Comparison of ENCODE assay signal across 26 cellular contexts in the genomic region with DNA sequence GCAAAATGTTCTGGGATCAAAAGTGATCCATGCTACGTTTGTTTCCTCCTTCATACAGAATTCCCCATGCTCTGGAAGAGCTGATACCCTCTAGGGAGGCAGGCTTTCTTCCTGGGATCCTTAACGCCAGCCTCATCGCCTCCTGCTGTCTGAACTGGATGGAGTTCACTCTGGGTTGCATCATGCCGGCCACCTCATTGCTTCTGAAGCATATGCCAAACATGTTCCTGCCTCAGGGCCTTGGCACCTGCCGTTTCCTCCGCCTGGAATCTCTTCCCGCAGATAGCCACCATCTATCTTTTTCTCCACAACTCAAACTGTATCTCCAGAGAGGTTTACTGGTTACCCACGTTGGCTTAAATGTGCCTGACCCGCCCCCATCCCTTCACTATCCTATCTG.
DNase-seq lines count a peak whose midpoint lies in the region; ATAC-seq and TF ChIP-seq lines count a peak whose summit lies in the region.
"Had no signal": no experiment of that assay in that cellular context is flagged by ENCODE, and none has a peak within 500 bp of the region (broad histone marks: within the 10 kb centered on the region; RNA-seq: fewer than 3 reads in every experiment).

No MANE protein-coding gene starts in this region.

- ATAC-seq in stimulated activated memory B cell treated with anti-CD40 and anti-IgM and Interleukin-4, amounts not matched to agents 10 μg/mL and 1 μg/mL and 100 μg/mL, for 72 hours = no peak
- ATAC-seq: Right ventricle myocardium inferior had no signal

- peak; percentile 41 for DNase-seq in GM23248
- DNase-seq in mammary epithelial cell = peak; percentile 39
- peak; percentile 24 for DNase-seq in kidney tubule cell (ENCODE audit: low spot score)
- DNase-seq in MM.1S = no peak
- no peak for DNase-seq in activated effector memory CD4-positive, alpha-beta T cell treated with Interleukin-2 at 50 U/mL for 16 hours
- DNase-seq in DMS114 treated with DMSO at 0.1 percent for 48 hours (lab: John Stamatoyannopoulos, UW; ENCODE audit: unreplicated experiment) = no peak
- DNase-seq: Caco-2; CD4-positive, alpha-beta memory T cell; DMS53; EL; GF-D8; HCEC 1CT; KG1; MV-4-11; NCI-H1105 treated with DMSO at 0.1 percent for 48 hours; NCI-H1694; NCI-H2081; NCI-H2171 treated with DMSO at 0.1 percent for 48 hours; NCI-H446 treated with DMSO at 0.1 percent for 48 hours; NCI-H526 treated with DMSO at 0.1 percent for 48 hours; T-helper 1 cell had no signal

- no TSS peak for BruUV-seq in mammary epithelial cell (replicated peaks; lab: Mats Ljungman, UMichigan)

- H3K4me3 Mint-ChIP-seq in stimulated activated memory B cell treated with anti-CD40 and anti-IgM and Interleukin-4, amounts not matched to agents 10 μg/mL and 1 μg/mL and 100 μg/mL, for 72 hours = no peak overlapping the region
- H3K4me3 Mint-ChIP-seq: CD4-positive, alpha-beta memory T cell had no signal

- H2AFZ ChIP-seq in GM23248 = no peak overlapping the region
- no peak overlapping the region for H2AFZ ChIP-seq in mammary epithelial cell (ENCODE audit: low read depth, low read length)
- no peak overlapping the region for H2AFZ ChIP-seq in MM.1S (ENCODE audit: low read length)

- TF ChIP-seq CTCF in HEK293 (tag by site-specific recombination; IDR thresholded peaks at IDR 0.05) = no peak
- peak in 1 of 2 donors; percentile 26 for TF ChIP-seq CTCF in mammary epithelial cell (conservative IDR thresholded peaks at IDR 0.05 in 1 of 2, IDR thresholded peaks at IDR 0.05 in 1 of 2; ENCODE audit: extremely low read depth in 1 of 2, insufficient read depth in 1 of 2, low read depth in 1 of 2, low read length in 2 of 2)
- TF ChIP-seq CTCF in MM.1S (IDR thresholded peaks at IDR 0.05; ENCODE audit: low read length) = no peak

- H3K9ac ChIP-seq in GM23248 (no peak overlapping the region), mammary epithelial cell (ENCODE audit: insufficient read depth, low read length) (no peak overlapping the region), MM.1S (ENCODE audit: low read length) (no peak overlapping the region)
- H3K9ac ChIP-seq: BLaER1 had no signal

- intact Hi-C loops in mammary epithelial cell (cut with micrococcal nuclease) = no loop called here

- H4K20me1 ChIP-seq in GM23248 (ENCODE audit: insufficient read depth) (no peaks in the 10 kb centered on the region), mammary epithelial cell (ENCODE audit: insufficient read depth, low read length) (no peaks in the 10 kb centered on the region), MM.1S (ENCODE audit: insufficient read depth, low read length) (no peaks in the 10 kb centered on the region)
- H4K20me1 ChIP-seq: BLaER1 had no signal

- H3K27me3 Mint-ChIP-seq in stimulated activated memory B cell treated with anti-CD40 and anti-IgM and Interleukin-4, amounts not matched to agents 10 μg/mL and 1 μg/mL and 100 μg/mL, for 72 hours = peaks cover 22% of the 10 kb centered on the region

- in situ Hi-C loops in GM23248 (cut with MboI) (no loop called here), mammary epithelial cell (cut with MboI; ENCODE audit: low sequenced_read_pairs in 2 of 2) (no loop called here)

- H3K4me3 ChIP-seq in GM23248 (no peak overlapping the region), HEK293 (ENCODE audit: low read depth, low read length) (no peak overlapping the region), mammary epithelial cell (replicated peaks in 1 of 3; ENCODE audit: insufficient read depth in 1 of 3, low read depth in 2 of 3, low read length in 3 of 3) (no peak overlapping the region), MM.1S (ENCODE audit: low read length) (no peak overlapping the region)
- H3K4me3 ChIP-seq: BLaER1, SJSA1 had no signal

- WGBS in GM23248 (ENCODE audit: low coverage in 1 of 2, low lambda C conversion rate in 2 of 2, missing lambda C conversion rate in 2 of 2), 2 experiments = 37 to 55% methylated on average over 9 of the region's 9 CpGs
- 9% methylated on average over 8 of the region's 9 CpGs for WGBS in mammary epithelial cell (ENCODE audit: low coverage, missing lambda C conversion rate)

- H3K4me2 ChIP-seq in GM23248 (ENCODE audit: unreplicated experiment) (no peak overlapping the region), mammary epithelial cell (ENCODE audit: insufficient read depth, low read depth, low read length) (no peak overlapping the region), MM.1S (ENCODE audit: low read depth, low read length) (no peak overlapping the region)
- H3K4me2 ChIP-seq: BLaER1 had no signal

- H3K9me3 ChIP-seq in GM23248 (ENCODE audit: low read depth) (no peaks in the 10 kb centered on the region), HEK293 (ENCODE audit: control insufficient read depth, insufficient read depth, low read depth, low read length) (no peaks in the 10 kb centered on the region), mammary epithelial cell (replicated peaks; ENCODE audit: insufficient read depth, low read length) (no peaks in the 10 kb centered on the region), MM.1S (replicated peaks; ENCODE audit: insufficient read depth, low read length) (no peaks in the 10 kb centered on the region)
- H3K9me3 ChIP-seq: BLaER1, Caco-2, SJSA1 had no signal

- no peaks in the 10 kb centered on the region for H3K36me3 Mint-ChIP-seq in stimulated activated memory B cell treated with anti-CD40 and anti-IgM and Interleukin-4, amounts not matched to agents 10 μg/mL and 1 μg/mL and 100 μg/mL, for 72 hours
- H3K36me3 Mint-ChIP-seq: CD4-positive, alpha-beta memory T cell had no signal

- H3K36me3 ChIP-seq in GM23248 (ENCODE audit: low read depth) (no peaks in the 10 kb centered on the region), HEK293 (ENCODE audit: control insufficient read depth in 2 of 2, insufficient read depth in 1 of 2, low read length in 2 of 2) (no peaks in the 10 kb centered on the region), mammary epithelial cell (ENCODE audit: insufficient read depth, low read length) (no peaks in the 10 kb centered on the region), MM.1S (replicated peaks; ENCODE audit: insufficient read depth, low read length) (no peaks in the 10 kb centered on the region)
- H3K36me3 ChIP-seq: BLaER1, SJSA1 had no signal

- H3F3A ChIP-seq in GM23248 (ENCODE audit: insufficient read depth) (no peaks in the 10 kb centered on the region), MM.1S (ENCODE audit: insufficient read depth, low read length) (no peaks in the 10 kb centered on the region)

- POLR2A ChIA-PET in HEK293 (lab: Yijun Ruan, JAX) = no interaction called here

- H3K4me1 Mint-ChIP-seq in stimulated activated memory B cell treated with anti-CD40 and anti-IgM and Interleukin-4, amounts not matched to agents 10 μg/mL and 1 μg/mL and 100 μg/mL, for 72 hours = no peaks in the 10 kb centered on the region
- H3K4me1 Mint-ChIP-seq: CD4-positive, alpha-beta memory T cell had no signal

- no peak overlapping the region for H3K27ac Mint-ChIP-seq in stimulated activated memory B cell treated with anti-CD40 and anti-IgM and Interleukin-4, amounts not matched to agents 10 μg/mL and 1 μg/mL and 100 μg/mL, for 72 hours
- H3K27ac Mint-ChIP-seq: CD4-positive, alpha-beta memory T cell had no signal

- no peaks in the 10 kb centered on the region; the same call in 1 of the 2 replicates for H3K27me3 ChIP-seq in GM23248 (replicated peaks; ENCODE audit: insufficient read depth)
- peaks cover 3% of the 10 kb centered on the region for H3K27me3 ChIP-seq in mammary epithelial cell (ENCODE audit: insufficient read depth, low read length)
- peaks cover 80% of the 10 kb centered on the region for H3K27me3 ChIP-seq in MM.1S (replicated peaks; ENCODE audit: insufficient read depth, low read length)
- H3K27me3 ChIP-seq: BLaER1 had no signal

- CTCF ChIA-PET in HEK293 (lab: Yijun Ruan, JAX) (interaction anchor here (0.6 to 0.8 kb wide), 2 partner anchors 8 to 10 kb away, joined by 3 read pairs; no protein-coding TSS in a partner anchor), mammary epithelial cell (lab: Charles Lee; ENCODE audit: low non-redundant PET) (no interaction called here)

- H3K4me1 ChIP-seq in GM23248 (ENCODE audit: insufficient read depth) = no peaks in the 10 kb centered on the region
- no peaks in the 10 kb centered on the region for H3K4me1 ChIP-seq in HEK293 (ENCODE audit: control insufficient read depth, insufficient read depth, low read length)
- H3K4me1 ChIP-seq in mammary epithelial cell (ENCODE audit: insufficient read depth, low read length) = peaks cover 3% of the 10 kb centered on the region
- no peaks in the 10 kb centered on the region for H3K4me1 ChIP-seq in MM.1S (ENCODE audit: low read length)
- H3K4me1 ChIP-seq: BLaER1, Caco-2, SJSA1 had no signal

- H3K9me2 ChIP-seq in GM23248 (ENCODE audit: insufficient read depth) (no peaks in the 10 kb centered on the region), MM.1S (replicated peaks; ENCODE audit: insufficient read depth, low read length) (no peaks in the 10 kb centered on the region)

- H3K27ac ChIP-seq in GM23248 (no peak overlapping the region), HEK293 (ENCODE audit: extremely low read depth, low read depth, low read length) (no peak overlapping the region), mammary epithelial cell (ENCODE audit: insufficient read depth, low read depth, low read length) (no peak overlapping the region), MM.1S (ENCODE audit: low read length) (no peak overlapping the region)
- H3K27ac ChIP-seq: BLaER1, SJSA1 had no signal

- H3K9me3 Mint-ChIP-seq in stimulated activated memory B cell treated with anti-CD40 and anti-IgM and Interleukin-4, amounts not matched to agents 10 μg/mL and 1 μg/mL and 100 μg/mL, for 72 hours = no peaks in the 10 kb centered on the region

- dilution Hi-C loops in mammary epithelial cell (cut with HindIII; ENCODE audit: low sequenced_read_pairs) = loop anchor here (5.0 kb wide), 1 partner anchor 120 kb away; no protein-coding TSS in a partner anchor

- H3K79me2 ChIP-seq in GM23248 (ENCODE audit: insufficient read depth) (no peaks in the 10 kb centered on the region), mammary epithelial cell (ENCODE audit: insufficient read depth, low read length) (no peaks in the 10 kb centered on the region), MM.1S (ENCODE audit: low read length) (no peaks in the 10 kb centered on the region)

TF ChIP-seq in HEK293, 187 proteins besides CTCF, POLR2A, EP300 and RAD21 (continues in another document):
- TF ChIP-seq PATZ1 (tag by site-specific recombination; IDR thresholded peaks at IDR 0.05) = no peak

Comparison
In these comparisons a context has a peak if more than half of its experiments do, and no peak if none do; other contexts are left out.
1. DNase-seq: peak in GM23248 (single experiment), mammary epithelial cell (single experiment) and kidney tubule cell (single experiment); none in MM.1S (single experiment), activated effector memory CD4-positive, alpha-beta T cell treated with Interleukin-2 at 50 U/mL for 16 hours (single experiment) and DMS114 treated with DMSO at 0.1 percent for 48 hours (single experiment).